8 cellular contexts compared by ENCODE assay signal in the genomic region with DNA sequence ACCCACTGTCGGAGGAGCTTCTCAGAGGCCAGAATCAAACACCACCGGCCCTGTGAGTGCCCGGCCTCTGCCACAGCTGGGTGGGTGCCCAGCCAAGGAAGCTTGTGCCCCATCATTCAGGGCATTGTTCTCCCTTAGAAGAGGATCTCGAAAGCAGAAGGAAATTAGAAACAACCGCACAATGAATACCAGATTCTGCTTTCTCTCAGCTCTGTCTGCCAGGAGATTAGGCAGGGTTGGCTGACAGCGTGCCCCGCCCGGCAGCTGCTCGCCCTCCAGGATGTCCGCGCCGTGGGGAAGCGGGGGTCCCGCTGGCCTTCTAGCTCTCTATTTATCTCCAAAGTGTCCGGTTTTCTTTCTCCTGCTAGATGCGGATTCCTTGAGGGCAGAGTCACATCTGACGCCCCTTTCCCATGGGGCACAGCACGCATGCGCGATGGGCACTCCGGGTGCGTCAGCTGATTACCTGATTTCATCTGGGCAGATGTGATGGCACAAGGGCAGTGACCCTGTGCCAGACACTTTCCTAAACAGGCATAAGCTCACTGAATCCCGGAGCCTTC. TPM values are rescaled to one million over a fixed set of nuclear protein-coding genes. Genes with fewer than 3 reads are reported as not detected.
DNase-seq lines count a peak whose midpoint lies in the region; ATAC-seq and TF ChIP-seq lines count a peak whose summit lies in the region.

No MANE protein-coding gene starts in this region.

- H3K9me3 Mint-ChIP-seq in activated CD8-positive, alpha-beta memory T cell treated with anti-CD3 and anti-CD28 coated beads, Interleukin-2, amount 10 ng/mL, durations not matched to agents 7 days and 5 days (ENCODE audit: low read depth): no peaks in the 10 kb centered on the region
- no peaks in the 10 kb centered on the region for H3K9me3 Mint-ChIP-seq in naive B cell

- H3K9me3 ChIP-seq in ES-I3 (ENCODE audit: control insufficient read depth, insufficient read depth, low read length) (no peaks in the 10 kb centered on the region), esophagus muscularis mucosa (no peaks in the 10 kb centered on the region)

- peak overlapping the region; percentile 58 for H3K4me3 Mint-ChIP-seq in activated CD8-positive, alpha-beta memory T cell treated with anti-CD3 and anti-CD28 coated beads, Interleukin-2, amount 10 ng/mL, durations not matched to agents 7 days and 5 days
- H3K4me3 Mint-ChIP-seq in naive B cell: peak overlapping the region; percentile 84 to 95 (median 91)

- H3K4me1 Mint-ChIP-seq in activated CD8-positive, alpha-beta memory T cell treated with anti-CD3 and anti-CD28 coated beads, Interleukin-2, amount 10 ng/mL, durations not matched to agents 7 days and 5 days: peaks cover 10% of the 10 kb centered on the region
- H3K4me1 Mint-ChIP-seq in naive B cell: peaks cover 17 to 45% (median 35%) of the 10 kb centered on the region in 3 donors

- H3K4me1 ChIP-seq in ES-I3 (ENCODE audit: insufficient read depth, low read length) (peaks cover 23% of the 10 kb centered on the region), esophagus muscularis mucosa (peaks cover 47 to 73% (median 62%) of the 10 kb centered on the region in 4 donors)

- H3K27me3 Mint-ChIP-seq in activated CD8-positive, alpha-beta memory T cell treated with anti-CD3 and anti-CD28 coated beads, Interleukin-2, amount 10 ng/mL, durations not matched to agents 7 days and 5 days: peaks cover 40% of the 10 kb centered on the region
- H3K27me3 Mint-ChIP-seq in naive B cell: peaks cover 11 to 23% (median 15%) of the 10 kb centered on the region in 3 donors

- H3K36me3 Mint-ChIP-seq in activated CD8-positive, alpha-beta memory T cell treated with anti-CD3 and anti-CD28 coated beads, Interleukin-2, amount 10 ng/mL, durations not matched to agents 7 days and 5 days: no peaks in the 10 kb centered on the region
- H3K36me3 Mint-ChIP-seq in naive B cell: no peaks in the 10 kb centered on the region

- TF ChIP-seq POLR2A in esophagus muscularis mucosa (IDR thresholded peaks at IDR 0.05; ENCODE audit: low read depth): no peak

- H3K4me3 ChIP-seq in esophagus muscularis mucosa: peak overlapping the region; percentile 46 to 60 (median 53)

- intact Hi-C loops in esophagus muscularis mucosa (cut with DNase I): no loop called here

- peak overlapping the region; percentile 30; the same call in 1 of the 2 replicates for H3K9ac ChIP-seq in ES-I3 (ENCODE audit: low read depth, low read length)

- ATAC-seq in activated CD8-positive, alpha-beta memory T cell treated with anti-CD3 and anti-CD28 coated beads, Interleukin-2, amount 10 ng/mL, durations not matched to agents 7 days and 5 days: no peak
- peak; percentile 95 to 98 for ATAC-seq in naive B cell (ENCODE audit: low read depth in 2 of 2)
- no peak for ATAC-seq in GM18861 (IDR thresholded peaks at IDR 0.05; ENCODE audit: unreplicated experiment)
- ATAC-seq in HG03342 (IDR thresholded peaks at IDR 0.05; ENCODE audit: unreplicated experiment): no peak

- DNase-seq in NCI-H2171 treated with DMSO at 0.1 percent for 48 hours (lab: John Stamatoyannopoulos, UW): peak; percentile 72
- DNase-seq in activated CD8-positive, alpha-beta memory T cell treated with anti-CD3 and anti-CD28 coated beads, Interleukin-2, amount 10 ng/mL, durations not matched to agents 7 days and 5 days: no peak
- no peak for DNase-seq in esophagus muscularis mucosa (ENCODE audit: extremely low spot score)
- peak; percentile 76 for DNase-seq in naive B cell
- DNase-seq in superior temporal gyrus (ENCODE audit: extremely low spot score): peak; percentile 82

- no peak for TF ChIP-seq CTCF in esophagus muscularis mucosa (IDR thresholded peaks at IDR 0.05)

- WGBS in esophagus muscularis mucosa: 4% methylated on average over 23 of the region's 23 CpGs

- H3K36me3 ChIP-seq in ES-I3 (ENCODE audit: insufficient read depth, low read length) (no peaks in the 10 kb centered on the region), esophagus muscularis mucosa (no peaks in the 10 kb centered on the region)

- peak overlapping the region; percentile 92 to 94 (median 94) for H3K27ac ChIP-seq in esophagus muscularis mucosa (replicated peaks in 1 of 4)

- no peak for TF ChIP-seq EP300 in esophagus muscularis mucosa (IDR thresholded peaks at IDR 0.05)

- H3K27ac Mint-ChIP-seq in activated CD8-positive, alpha-beta memory T cell treated with anti-CD3 and anti-CD28 coated beads, Interleukin-2, amount 10 ng/mL, durations not matched to agents 7 days and 5 days: no peak overlapping the region
- H3K27ac Mint-ChIP-seq in naive B cell: peak overlapping the region; percentile 89 to 97 (median 95)

- CTCF ChIA-PET in activated CD8-positive, alpha-beta memory T cell treated with anti-CD3 and anti-CD28 coated beads, Interleukin-2, amount 10 ng/mL, durations not matched to agents 7 days and 5 days (lab: Charles Lee): interaction anchor here (0.8 to 2.6 kb wide), 8 partner anchors 10 to 133 kb away, joined by 3 to 12 read pairs (median 4); no protein-coding TSS in a partner anchor

- no peaks in the 10 kb centered on the region for H3K27me3 ChIP-seq in esophagus muscularis mucosa

RNA-seq across cellular contexts. Expression of a gene that starts 25.5 kb away (rescaled TPM):
- total RNA-seq in activated CD8-positive, alpha-beta memory T cell treated with anti-CD3 and anti-CD28 coated beads, Interleukin-2, amount 10 ng/mL, durations not matched to agents 7 days and 5 days: not detected
- total RNA-seq in esophagus muscularis mucosa: 1 to 10 TPM in 1 of 4 donors, not detected in 3; 3.0 TPM
- not detected for polyA plus RNA-seq in naive B cell (ENCODE audit: low read depth in 6 of 6)

Comparison
In these comparisons a context has a peak if more than half of its experiments do, and no peak if none do; other contexts are left out.
1. DNase-seq: peak in NCI-H2171 treated with DMSO at 0.1 percent for 48 hours (single experiment), naive B cell (single experiment) and superior temporal gyrus (single experiment); none in activated CD8-positive, alpha-beta memory T cell treated with anti-CD3 and anti-CD28 coated beads, Interleukin-2, amount 10 ng/mL, durations not matched to agents 7 days and 5 days (single experiment) and esophagus muscularis mucosa (single experiment).
2. ATAC-seq: peak in naive B cell (2 of 2); none in activated CD8-positive, alpha-beta memory T cell treated with anti-CD3 and anti-CD28 coated beads, Interleukin-2, amount 10 ng/mL, durations not matched to agents 7 days and 5 days (single experiment), GM18861 (single experiment) and HG03342 (single experiment).